8 cellular contexts compared by ENCODE assay signal in genomic region chr6:143450453-143451362, GRCh38. TPM values are rescaled to one million over a fixed set of nuclear protein-coding genes. Genes with fewer than 3 reads are reported as not detected.
DNase-seq lines count a peak whose midpoint lies in the region; ATAC-seq and TF ChIP-seq lines count a peak whose summit lies in the region.

Gene ADAT2 (minus strand): TSS chr6:143450695. CDS start chr6:143450658, 37 bp downstream.
Gene PEX3 (plus strand): TSS chr6:143450805. CDS start chr6:143451043, 238 bp downstream.

- peak in 2 of 3 donors; percentile 24 to 58 for TF ChIP-seq POLR2A in spleen (IDR thresholded peaks at IDR 0.05)

- no peaks in the 10 kb centered on the region for H3K27me3 ChIP-seq in spleen (replicated peaks in 1 of 7)

- H3K4me1 ChIP-seq in spleen = peaks cover 18 to 55% (median 31%) of the 10 kb centered on the region in 6 donors

- peaks cover 0 to 15% (median 2%) of the 10 kb centered on the region in 6 donors for H3K36me3 ChIP-seq in spleen

- H3K27ac ChIP-seq in spleen = peak within 1 kb of the TSS; percentile 76 to 88 (median 80)

- 0 to 1% (median 0%) methylated on average over 40 to 55 of the region's 55 CpGs for WGBS in spleen, 5 donors

- no peak for TF ChIP-seq CTCF in AG10803 (conservative IDR thresholded peaks at IDR 0.05; ENCODE audit: low read length)
- TF ChIP-seq CTCF in spleen (IDR thresholded peaks at IDR 0.05 in 8 of 11, conservative IDR thresholded peaks at IDR 0.05 in 3 of 11) = peak in 2 of 11 experiments; percentile 5 to 22

- ATAC-seq in GM19035 (IDR thresholded peaks at IDR 0.05; ENCODE audit: unreplicated experiment) = peak; percentile 98
- peak; percentile 95 for ATAC-seq in HG03342 (IDR thresholded peaks at IDR 0.05; ENCODE audit: unreplicated experiment)

- no peaks in the 10 kb centered on the region for H3K9me3 ChIP-seq in spleen

- H3K4me3 ChIP-seq in AG10803 (ENCODE audit: low read length) (peak within 1 kb of the TSS; percentile 98), spleen (peak within 1 kb of the TSS; percentile 62 to 83 (median 72))

- intact Hi-C loops in spleen (cut with DNase I; ENCODE audit: low total_unique reads) = no loop called here

- DNase-seq in AG10803 (ENCODE audit: low read depth) = peak; percentile 95
- peak; percentile 85 for DNase-seq in NCI-H345 treated with DMSO at 0.1 percent for 48 hours (lab: John Stamatoyannopoulos, UW; ENCODE audit: unreplicated experiment)
- DNase-seq in activated CD4-positive, CD25-positive, alpha-beta regulatory T cell (lab: John Stamatoyannopoulos, UW) = peak; percentile 78 to 88 (median 86)
- peak; percentile 94 for DNase-seq in central memory CD4-positive, alpha-beta T cell
- DNase-seq in inferior parietal cortex (ENCODE audit: extremely low spot score) = peak; percentile 92
- peak; percentile 99 for DNase-seq in spleen

RNA-seq across cellular contexts. Expression of gene ADAT2, which starts in this region (rescaled TPM):
- 10 to 100 TPM in 3 of 7 donors, 1 to 10 TPM in 4; 5.4 to 13.0 (median 9.0) TPM for total RNA-seq in spleen
- 10 to 100 TPM in 2 of 3 donors, 1 to 10 TPM in 1; 8.3 to 17.8 (median 11.3) TPM for polyA plus RNA-seq in spleen

RNA-seq across cellular contexts. Expression of gene PEX3, which starts in this region (rescaled TPM):
- 10 to 100 TPM; 11.8 to 21.2 (median 17.1) TPM for total RNA-seq in spleen
- polyA plus RNA-seq in spleen = 10 to 100 TPM in 2 of 3 donors, 1 to 10 TPM in 1; 9.0 to 10.9 (median 10.0) TPM

Comparison
In these comparisons a context has a peak if more than half of its experiments do, and no peak if none do; other contexts are left out.
1. Peak in every context shown above with its lines: DNase-seq, ATAC-seq, H3K4me3 ChIP-seq and H3K27ac ChIP-seq.